26 cellular contexts compared by ENCODE assay signal in the genomic region with DNA sequence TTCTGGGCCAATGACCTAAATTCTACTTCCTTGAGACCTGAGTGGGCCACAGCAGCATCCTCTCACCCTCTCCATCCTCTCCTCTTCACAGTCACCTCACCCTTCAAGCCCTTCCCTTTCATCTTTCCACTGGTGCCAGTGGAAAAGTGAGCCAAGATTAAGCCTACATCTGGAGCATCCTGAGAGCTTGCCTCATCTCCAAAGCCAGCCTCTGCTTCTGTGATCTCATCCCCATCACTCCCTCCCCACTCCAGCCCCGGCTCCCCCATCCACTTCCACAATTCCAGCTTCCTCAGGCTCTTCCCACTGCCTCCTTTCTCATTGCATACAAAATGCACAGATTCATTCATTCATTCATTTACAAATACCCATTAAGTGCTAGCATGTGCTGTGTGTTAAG. TPM values are rescaled to one million over a fixed set of nuclear protein-coding genes. Genes with fewer than 3 reads are reported as not detected.
"Had no signal": no experiment of that assay in that cellular context is flagged by ENCODE, and none has a peak within 500 bp of the region (broad histone marks: within the 10 kb centered on the region; RNA-seq: fewer than 3 reads in every experiment).

No MANE protein-coding gene starts in this region.

- H3K27ac Mint-ChIP-seq: activated CD4-positive, alpha-beta memory T cell treated with anti-CD3 and anti-CD28 coated beads, Interleukin-2, amount 10 ng/mL, durations not matched to agents 7 days and 5 days; activated CD4-positive, alpha-beta T cell treated with anti-CD3 and anti-CD28 coated beads, Interleukin-2, amount 10 ng/mL, durations not matched to agents 7 days and 5 days; activated naive CD4-positive, alpha-beta T cell treated with anti-CD3 and anti-CD28 coated beads, Interleukin-2, amount 10 ng/mL, durations not matched to agents 7 days and 5 days; activated naive CD8-positive, alpha-beta T cell treated with anti-CD3 and anti-CD28 coated beads, Interleukin-2, amount 10 ng/mL, durations not matched to agents 7 days and 5 days; activated T-cell treated with anti-CD3 and anti-CD28 coated beads, Interleukin-2, amount 50 U/mL, for 24 hours; endodermal cell; stimulated activated naive B cell treated with anti-CD40 and anti-IgM and Interleukin-4, amounts not matched to agents 10 μg/mL and 1 μg/mL and 100 μg/mL, for 72 hours; T-helper 17 cell had no signal

- H2AFZ ChIP-seq: hepatocyte had no signal

- H3K36me3 Mint-ChIP-seq: activated naive CD4-positive, alpha-beta T cell treated with anti-CD3 and anti-CD28 coated beads, Interleukin-2, amount 10 ng/mL, durations not matched to agents 7 days and 5 days; stimulated activated naive B cell treated with anti-CD40 and anti-IgM and Interleukin-4, amounts not matched to agents 10 μg/mL and 1 μg/mL and 100 μg/mL, for 72 hours had no signal

- H3K9ac ChIP-seq: parathyroid adenoma had no signal

- ATAC-seq: esophagus mucosa; stimulated activated naive B cell treated with anti-CD40 and anti-IgM and Interleukin-4, amounts not matched to agents 10 μg/mL and 1 μg/mL and 100 μg/mL, for 72 hours; T-helper 17 cell had no signal

- H3K27me3 Mint-ChIP-seq: activated CD4-positive, alpha-beta memory T cell treated with anti-CD3 and anti-CD28 coated beads, Interleukin-2, amount 10 ng/mL, durations not matched to agents 7 days and 5 days; activated CD4-positive, alpha-beta T cell treated with anti-CD3 and anti-CD28 coated beads, Interleukin-2, amount 10 ng/mL, durations not matched to agents 7 days and 5 days; T-helper 17 cell had no signal

- H3K36me3 ChIP-seq: left ventricle myocardium inferior, stomach, suprapubic skin, tibial artery had no signal

- H3K27ac ChIP-seq: hepatocyte, stomach, suprapubic skin had no signal

- H3K79me2 ChIP-seq: hepatocyte, parathyroid adenoma had no signal

- H3K27me3 ChIP-seq: hepatocyte, stomach, suprapubic skin, tibial artery had no signal

- DNase-seq: activated CD4-positive, alpha-beta memory T cell treated with anti-CD3 and anti-CD28 coated beads, Interleukin-2, amount 10 ng/mL, durations not matched to agents 7 days and 5 days; activated CD4-positive, alpha-beta T cell treated with anti-CD3 and anti-CD28 coated beads, Interleukin-2, amount 10 ng/mL, durations not matched to agents 7 days and 5 days; activated CD4-positive, CD25-positive, alpha-beta regulatory T cell treated with anti-CD3 and anti-CD28 coated beads, Interleukin-2, amount 50 U/mL, for 72 hours; activated CD8-positive, alpha-beta memory T cell treated with anti-CD3 and anti-CD28 coated beads, Interleukin-2, amount 50 U/mL, for 48 hours; activated gamma-delta T cell; activated naive CD4-positive, alpha-beta T cell treated with anti-CD3 and anti-CD28 coated beads, Interleukin-2, amount 10 ng/mL, durations not matched to agents 7 days and 5 days; activated naive CD8-positive, alpha-beta T cell treated with anti-CD3 and anti-CD28 coated beads, Interleukin-2, amount 10 ng/mL, durations not matched to agents 7 days and 5 days; activated T-cell treated with anti-CD3 and anti-CD28 coated beads, Interleukin-2, amount 50 U/mL, for 24 hours; amniotic stem cell; central memory CD4-positive, alpha-beta T cell; endodermal cell; left ventricle myocardium inferior; nucleus accumbens; stimulated activated CD4-positive, alpha-beta T cell treated with anti-CD3 and anti-CD28 coated beads, Interleukin-15, amount 100 ng/mL, for 24 hours; stimulated activated CD4-positive, alpha-beta T cell treated with anti-CD3 and anti-CD28 coated beads, Interleukin-2, amount 100 ng/mL, for 24 hours; stimulated activated naive B cell treated with anti-CD40 and anti-IgM and Interleukin-4, amounts not matched to agents 10 μg/mL and 1 μg/mL and 100 μg/mL, for 72 hours; stomach; T-helper 17 cell; T1000; tibial artery had no signal

- H3K4me3 ChIP-seq: hepatocyte, left ventricle myocardium inferior, lung, stomach, suprapubic skin, tibial artery had no signal

- H3K4me2 ChIP-seq: hepatocyte had no signal

- H3K9me3 ChIP-seq: left ventricle myocardium inferior, stomach, suprapubic skin, tibial artery had no signal

- H3K4me3 Mint-ChIP-seq: activated CD4-positive, alpha-beta memory T cell treated with anti-CD3 and anti-CD28 coated beads, Interleukin-2, amount 10 ng/mL, durations not matched to agents 7 days and 5 days; activated CD4-positive, alpha-beta T cell treated with anti-CD3 and anti-CD28 coated beads, Interleukin-2, amount 10 ng/mL, durations not matched to agents 7 days and 5 days; activated naive CD4-positive, alpha-beta T cell treated with anti-CD3 and anti-CD28 coated beads, Interleukin-2, amount 10 ng/mL, durations not matched to agents 7 days and 5 days; activated naive CD8-positive, alpha-beta T cell treated with anti-CD3 and anti-CD28 coated beads, Interleukin-2, amount 10 ng/mL, durations not matched to agents 7 days and 5 days; activated T-cell treated with anti-CD3 and anti-CD28 coated beads, Interleukin-2, amount 50 U/mL, for 24 hours; endodermal cell; stimulated activated naive B cell treated with anti-CD40 and anti-IgM and Interleukin-4, amounts not matched to agents 10 μg/mL and 1 μg/mL and 100 μg/mL, for 72 hours; T-helper 17 cell had no signal

- H3K4me1 Mint-ChIP-seq: T-helper 17 cell had no signal

- H3K9me3 Mint-ChIP-seq: activated CD4-positive, alpha-beta memory T cell treated with anti-CD3 and anti-CD28 coated beads, Interleukin-2, amount 10 ng/mL, durations not matched to agents 7 days and 5 days; activated naive CD4-positive, alpha-beta T cell treated with anti-CD3 and anti-CD28 coated beads, Interleukin-2, amount 10 ng/mL, durations not matched to agents 7 days and 5 days; activated naive CD8-positive, alpha-beta T cell treated with anti-CD3 and anti-CD28 coated beads, Interleukin-2, amount 10 ng/mL, durations not matched to agents 7 days and 5 days; activated T-cell treated with anti-CD3 and anti-CD28 coated beads, Interleukin-2, amount 50 U/mL, for 24 hours had no signal

RNA-seq across cellular contexts. Expression of a gene that starts 10.1 kb away (rescaled TPM):
- total RNA-seq: pulmonary artery endothelial cell, T-helper 17 cell had no signal
